1 cellular context compared by ENCODE assay signal in the genomic region with DNA sequence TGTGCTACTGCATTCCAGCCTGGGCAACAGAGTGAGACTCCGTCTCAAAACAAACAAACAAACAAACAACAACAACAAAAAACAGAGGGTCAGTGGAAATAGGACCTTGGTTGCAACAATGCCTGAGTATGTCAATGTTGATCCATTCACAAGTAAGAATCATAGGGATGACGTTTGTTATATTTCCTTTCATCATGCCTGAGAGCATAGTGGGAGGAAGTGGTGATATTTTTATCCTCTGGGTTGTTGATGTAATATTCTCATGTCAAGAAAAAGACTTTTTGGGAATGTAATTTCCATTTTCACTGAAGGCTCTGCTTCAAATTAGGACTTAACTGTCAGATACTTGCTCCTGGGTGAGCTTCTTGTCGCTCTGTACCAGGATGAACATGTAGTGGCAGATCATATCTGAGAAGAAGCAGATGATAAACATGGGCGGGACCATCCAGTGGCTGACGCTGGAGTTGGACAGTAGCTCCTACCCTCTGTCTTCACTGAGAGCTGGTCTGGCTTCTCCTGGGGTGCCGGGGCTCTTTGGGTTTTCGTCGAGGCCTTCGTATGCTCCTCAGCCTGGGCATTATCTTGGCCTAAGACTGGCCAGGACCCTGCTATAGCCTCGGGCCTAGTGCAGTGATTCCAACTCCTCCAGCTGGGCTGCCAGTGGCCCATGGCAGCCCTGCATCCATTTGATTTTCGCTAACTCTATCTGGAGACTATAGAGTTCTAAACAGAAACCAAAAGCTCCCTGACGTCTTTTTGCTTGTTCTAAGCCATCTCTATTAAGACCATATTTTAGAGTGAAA.
TF ChIP-seq lines count a peak whose summit lies in the region.

No MANE protein-coding gene starts in this region.

TF ChIP-seq in WTC11, 78 proteins besides CTCF, POLR2A, EP300 and RAD21 (continued from another document):
- TF ChIP-seq ZNF512 (CRISPR knock-in tag; IDR thresholded peaks at IDR 0.05; ENCODE audit: borderline replicate concordance) (no peak), SMAD3 (CRISPR knock-in tag; IDR thresholded peaks at IDR 0.05; ENCODE audit: borderline replicate concordance) (no peak), RELA (CRISPR knock-in tag; IDR thresholded peaks at IDR 0.05; ENCODE audit: borderline replicate concordance) (no peak), ESRRA (CRISPR knock-in tag; IDR thresholded peaks at IDR 0.05; ENCODE audit: borderline replicate concordance) (no peak), TP53 (CRISPR knock-in tag; IDR thresholded peaks at IDR 0.05) (no peak), NFATC4 (CRISPR knock-in tag; IDR thresholded peaks at IDR 0.05) (no peak), TCF7 (CRISPR knock-in tag; IDR thresholded peaks at IDR 0.05; ENCODE audit: low read depth) (no peak), EMX1 (CRISPR knock-in tag; IDR thresholded peaks at IDR 0.05) (no peak), SOX15 (CRISPR knock-in tag; IDR thresholded peaks at IDR 0.05) (no peak), ZNF121 (CRISPR knock-in tag; IDR thresholded peaks at IDR 0.05) (no peak), PRRX2 (CRISPR knock-in tag; IDR thresholded peaks at IDR 0.05) (no peak), JUN (CRISPR knock-in tag; IDR thresholded peaks at IDR 0.05) (no peak)
- TF ChIP-seq, protein P1, sequence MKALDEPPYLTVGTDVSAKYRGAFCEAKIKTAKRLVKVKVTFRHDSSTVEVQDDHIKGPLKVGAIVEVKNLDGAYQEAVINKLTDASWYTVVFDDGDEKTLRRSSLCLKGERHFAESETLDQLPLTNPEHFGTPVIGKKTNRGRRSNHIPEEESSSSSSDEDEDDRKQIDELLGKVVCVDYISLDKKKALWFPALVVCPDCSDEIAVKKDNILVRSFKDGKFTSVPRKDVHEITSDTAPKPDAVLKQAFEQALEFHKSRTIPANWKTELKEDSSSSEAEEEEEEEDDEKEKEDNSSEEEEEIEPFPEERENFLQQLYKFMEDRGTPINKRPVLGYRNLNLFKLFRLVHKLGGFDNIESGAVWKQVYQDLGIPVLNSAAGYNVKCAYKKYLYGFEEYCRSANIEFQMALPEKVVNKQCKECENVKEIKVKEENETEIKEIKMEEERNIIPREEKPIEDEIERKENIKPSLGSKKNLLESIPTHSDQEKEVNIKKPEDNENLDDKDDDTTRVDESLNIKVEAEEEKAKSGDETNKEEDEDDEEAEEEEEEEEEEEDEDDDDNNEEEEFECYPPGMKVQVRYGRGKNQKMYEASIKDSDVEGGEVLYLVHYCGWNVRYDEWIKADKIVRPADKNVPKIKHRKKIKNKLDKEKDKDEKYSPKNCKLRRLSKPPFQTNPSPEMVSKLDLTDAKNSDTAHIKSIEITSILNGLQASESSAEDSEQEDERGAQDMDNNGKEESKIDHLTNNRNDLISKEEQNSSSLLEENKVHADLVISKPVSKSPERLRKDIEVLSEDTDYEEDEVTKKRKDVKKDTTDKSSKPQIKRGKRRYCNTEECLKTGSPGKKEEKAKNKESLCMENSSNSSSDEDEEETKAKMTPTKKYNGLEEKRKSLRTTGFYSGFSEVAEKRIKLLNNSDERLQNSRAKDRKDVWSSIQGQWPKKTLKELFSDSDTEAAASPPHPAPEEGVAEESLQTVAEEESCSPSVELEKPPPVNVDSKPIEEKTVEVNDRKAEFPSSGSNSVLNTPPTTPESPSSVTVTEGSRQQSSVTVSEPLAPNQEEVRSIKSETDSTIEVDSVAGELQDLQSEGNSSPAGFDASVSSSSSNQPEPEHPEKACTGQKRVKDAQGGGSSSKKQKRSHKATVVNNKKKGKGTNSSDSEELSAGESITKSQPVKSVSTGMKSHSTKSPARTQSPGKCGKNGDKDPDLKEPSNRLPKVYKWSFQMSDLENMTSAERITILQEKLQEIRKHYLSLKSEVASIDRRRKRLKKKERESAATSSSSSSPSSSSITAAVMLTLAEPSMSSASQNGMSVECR (CRISPR knock-in tag; IDR thresholded peaks at IDR 0.05; ENCODE audit: borderline replicate concordance): no peak
TF ChIP-seq in WTC11: peak in this region for 0.
